In genomic region chr10:93152136-93152535, GRCh38 we compare ENCODE assay signal across 14 cellular contexts.
DNase-seq lines count a peak whose midpoint lies in the region; ATAC-seq and TF ChIP-seq lines count a peak whose summit lies in the region.
"Had no signal": no experiment of that assay in that cellular context is flagged by ENCODE, and none has a peak within 500 bp of the region (broad histone marks: within the 10 kb centered on the region; RNA-seq: fewer than 3 reads in every experiment).

No MANE protein-coding gene starts in this region.

- H3K27me3 Mint-ChIP-seq in mesothelial cell of epicardium (ENCODE audit: low read depth): no peaks in the 10 kb centered on the region

- intact Hi-C loops in esophagus muscularis mucosa (cut with DNase I): no loop called here

- DNase-seq in ELF-1 (ENCODE audit: low read depth, low spot score) (peak; percentile 44), RKO (ENCODE audit: low spot score) (peak; percentile 5), epithelial cell of esophagus (ENCODE audit: low read depth) (peak; percentile 21), omental fat pad (ENCODE audit: low spot score) (no peak), NCI-H526 treated with DMSO at 0.1 percent for 48 hours (lab: John Stamatoyannopoulos, UW) (no peak), esophagus muscularis mucosa (ENCODE audit: extremely low spot score) (no peak), mesothelial cell of epicardium (ENCODE audit: low spot score in 2 of 2, unreplicated experiment in 2 of 2) (no peak)
- DNase-seq: CD8-positive, alpha-beta memory T cell; GOT3; KG1; midbrain; stomach had no signal

- ATAC-seq in omental fat pad (ENCODE audit: low FRiP score) (peak; percentile 39), GM18517 (IDR thresholded peaks at IDR 0.05; ENCODE audit: unreplicated experiment) (no peak)
- ATAC-seq: activated naive CD4-positive, alpha-beta T cell treated with anti-CD3 and anti-CD28 coated beads, Interleukin-2, amount 50 U/mL, for 72 hours had no signal

- TF ChIP-seq POLR2A in esophagus muscularis mucosa (IDR thresholded peaks at IDR 0.05; ENCODE audit: low read depth): no peak

- no peak overlapping the region for H3K4me3 Mint-ChIP-seq in mesothelial cell of epicardium
- H3K4me3 Mint-ChIP-seq: CD8-positive, alpha-beta memory T cell had no signal

- peaks cover 35% of the 10 kb centered on the region for H3K9me3 Mint-ChIP-seq in mesothelial cell of epicardium

- peaks cover 18% of the 10 kb centered on the region for H3K4me1 Mint-ChIP-seq in mesothelial cell of epicardium

- H3K27ac Mint-ChIP-seq in mesothelial cell of epicardium: no peak overlapping the region
- H3K27ac Mint-ChIP-seq: activated naive CD4-positive, alpha-beta T cell treated with anti-CD3 and anti-CD28 coated beads, Interleukin-2, amount 50 U/mL, for 72 hours; CD8-positive, alpha-beta memory T cell had no signal

- no peak for TF ChIP-seq EP300 in esophagus muscularis mucosa (IDR thresholded peaks at IDR 0.05)

- no peak overlapping the region for H3K27ac ChIP-seq in esophagus muscularis mucosa (replicated peaks in 1 of 4)
- H3K27ac ChIP-seq: stomach had no signal

- H3K36me3 ChIP-seq in esophagus muscularis mucosa: no peaks in the 10 kb centered on the region
- H3K36me3 ChIP-seq: stomach had no signal

- peaks cover 0 to 6% (median 2%) of the 10 kb centered on the region in 4 donors for H3K9me3 ChIP-seq in esophagus muscularis mucosa

- TF ChIP-seq CTCF in epithelial cell of esophagus (IDR thresholded peaks at IDR 0.05; ENCODE audit: insufficient read depth, low read depth, low read length, missing control alignments) (no peak), omental fat pad (IDR thresholded peaks at IDR 0.05) (no peak), esophagus muscularis mucosa (IDR thresholded peaks at IDR 0.05) (no peak), mesothelial cell of epicardium (IDR thresholded peaks at IDR 0.05; ENCODE audit: unreplicated experiment) (no peak)

- peaks cover 16% of the 10 kb centered on the region for H3K36me3 Mint-ChIP-seq in mesothelial cell of epicardium

- H3K4me1 ChIP-seq in esophagus muscularis mucosa: peaks cover 0 to 13% (median 7%) of the 10 kb centered on the region in 4 donors
- H3K4me1 ChIP-seq: stomach had no signal

- H3K27me3 ChIP-seq in esophagus muscularis mucosa: no peaks in the 10 kb centered on the region
- H3K27me3 ChIP-seq: stomach had no signal

- H3K4me3 ChIP-seq in epithelial cell of esophagus (ENCODE audit: low read length) (no peak overlapping the region), esophagus muscularis mucosa (no peak overlapping the region)
- H3K4me3 ChIP-seq: stomach had no signal

Comparison
In these comparisons a context has a peak if more than half of its experiments do, and no peak if none do; other contexts are left out.
1. DNase-seq: peak in ELF-1 (single experiment), RKO (single experiment) and epithelial cell of esophagus (single experiment); none in omental fat pad (single experiment), NCI-H526 treated with DMSO at 0.1 percent for 48 hours (single experiment), esophagus muscularis mucosa (single experiment) and mesothelial cell of epicardium (0 of 2).